15 cellular contexts compared by ENCODE assay signal in the genomic region with DNA sequence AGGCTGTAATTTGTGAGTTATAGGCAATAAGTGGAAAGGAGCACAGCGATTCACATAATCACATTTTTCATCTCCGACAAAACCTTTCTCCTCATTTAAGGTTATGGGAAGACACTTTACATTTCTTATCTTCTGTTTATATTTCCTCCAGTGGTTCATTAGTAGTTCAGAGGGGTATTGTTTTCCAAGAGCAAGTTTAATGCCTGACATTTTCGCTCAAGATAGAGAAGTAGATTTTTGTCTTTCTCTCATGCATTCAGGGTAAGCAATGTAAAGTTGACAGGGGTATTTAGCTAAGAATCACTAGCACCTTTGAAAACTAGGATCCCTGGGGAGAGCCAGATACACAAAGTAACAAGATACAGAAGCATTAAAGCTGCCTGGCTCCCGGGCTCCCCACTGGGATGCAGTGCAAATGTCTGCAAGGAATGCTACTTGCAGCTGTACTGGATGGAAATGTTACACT.
DNase-seq lines count a peak whose midpoint lies in the region; ATAC-seq lines count a peak whose summit lies in the region.
"Had no signal": no experiment of that assay in that cellular context is flagged by ENCODE, and none has a peak within 500 bp of the region (broad histone marks: within the 10 kb centered on the region; RNA-seq: fewer than 3 reads in every experiment).

No MANE protein-coding gene starts in this region.

- no peaks in the 10 kb centered on the region for H3K36me3 Mint-ChIP-seq in activated CD4-positive, alpha-beta memory T cell treated with anti-CD3 and anti-CD28 coated beads for 36 hours

- CTCF ChIA-PET in activated CD4-positive, alpha-beta memory T cell treated with anti-CD3 and anti-CD28 coated beads for 36 hours (lab: Charles Lee), result no interaction called here

- H2AFZ ChIP-seq in mesenchymal stem cell (ENCODE audit: low read depth, low read length), result no peak overlapping the region

- POLR2A ChIA-PET in activated CD4-positive, alpha-beta memory T cell treated with anti-CD3 and anti-CD28 coated beads for 36 hours (lab: Charles Lee), result interaction anchor here (0.6 kb wide), 1 partner anchor 84 kb away, joined by 3 read pairs; no protein-coding TSS in a partner anchor

- H3K4ac ChIP-seq in mesenchymal stem cell (ENCODE audit: low read depth in 1 of 2, low read length in 2 of 2), result no peak overlapping the region

- H3K36me3 ChIP-seq in SJCRH30, result no peaks in the 10 kb centered on the region
- H3K36me3 ChIP-seq in mesenchymal stem cell (ENCODE audit: control insufficient read depth in 1 of 2, insufficient read depth in 2 of 2, low read depth in 1 of 2, low read length in 2 of 2), result no peaks in the 10 kb centered on the region
- H3K36me3 ChIP-seq: gastrocnemius medialis, ovary had no signal

- H3K18ac ChIP-seq in mesenchymal stem cell (ENCODE audit: low read depth in 1 of 2, low read length in 2 of 2), result no peak overlapping the region

- no peaks in the 10 kb centered on the region for H3K4me1 ChIP-seq in SJCRH30
- peaks cover 7% of the 10 kb centered on the region for H3K4me1 ChIP-seq in mesenchymal stem cell (ENCODE audit: control insufficient read depth, insufficient read depth, low read depth, low read length)

- H3K23ac ChIP-seq in mesenchymal stem cell (ENCODE audit: low read length in 2 of 2), result no peak overlapping the region

- H2BK15ac ChIP-seq in mesenchymal stem cell (ENCODE audit: low read depth, poor library complexity, severe bottlenecking), result no peak overlapping the region

- no peak overlapping the region for H2BK120ac ChIP-seq in mesenchymal stem cell (ENCODE audit: low read depth, low read length)

- H3K79me1 ChIP-seq in mesenchymal stem cell (replicated peaks; ENCODE audit: low read length, poor library complexity, severe bottlenecking), result peaks cover 4% of the 10 kb centered on the region

- no peak overlapping the region for H4K8ac ChIP-seq in mesenchymal stem cell (ENCODE audit: low read length)

- H3K9me3 Mint-ChIP-seq in activated CD4-positive, alpha-beta memory T cell treated with anti-CD3 and anti-CD28 coated beads for 36 hours, result no peaks in the 10 kb centered on the region
- H3K9me3 Mint-ChIP-seq: activated T-helper 17 cell treated with anti-CD3 and anti-CD28 coated beads, Interleukin-2, amount 50 U/mL, for 72 hours had no signal

- H3K14ac ChIP-seq in mesenchymal stem cell (ENCODE audit: low read length in 2 of 2), result no peak overlapping the region

- no peak overlapping the region for H4K91ac ChIP-seq in mesenchymal stem cell (ENCODE audit: low read length)

- H3K4me3 ChIP-seq in SJCRH30 (no peak overlapping the region), mesenchymal stem cell (ENCODE audit: insufficient read depth in 1 of 2, low read depth in 1 of 2, low read length in 2 of 2) (no peak overlapping the region)
- H3K4me3 ChIP-seq: gastrocnemius medialis, ovary had no signal

- H3K9me3 ChIP-seq in SJCRH30 (replicated peaks) (no peaks in the 10 kb centered on the region), mesenchymal stem cell (ENCODE audit: control insufficient read depth, low read length) (no peaks in the 10 kb centered on the region)
- H3K9me3 ChIP-seq: gastrocnemius medialis, ovary had no signal

- H3K27me3 ChIP-seq in SJCRH30, result no peaks in the 10 kb centered on the region; the same call in 1 of the 2 replicates
- H3K27me3 ChIP-seq in mesenchymal stem cell (ENCODE audit: control insufficient read depth in 1 of 2, insufficient read depth in 1 of 2, low read length in 2 of 2), result no peaks in the 10 kb centered on the region
- H3K27me3 ChIP-seq: gastrocnemius medialis, ovary had no signal

- H2BK5ac ChIP-seq in mesenchymal stem cell (ENCODE audit: low read depth, low read length, poor library complexity, severe bottlenecking), result no peak overlapping the region

- no peak overlapping the region for H3K4me3 Mint-ChIP-seq in activated CD4-positive, alpha-beta memory T cell treated with anti-CD3 and anti-CD28 coated beads for 36 hours
- H3K4me3 Mint-ChIP-seq: activated T-helper 17 cell treated with anti-CD3 and anti-CD28 coated beads, Interleukin-2, amount 50 U/mL, for 72 hours had no signal

- DNase-seq in DMS153 (lab: John Stamatoyannopoulos, UW) (peak; percentile 8), NCI-H1092 (lab: John Stamatoyannopoulos, UW) (peak; percentile 8), SJCRH30 (peak; percentile 17 to 37), mesenchymal stem cell (peak; percentile 29), pons (ENCODE audit: low spot score) (no peak)
- DNase-seq in activated CD4-positive, alpha-beta memory T cell treated with anti-CD3 and anti-CD28 coated beads for 36 hours, result no peak
- DNase-seq: DMS79 treated with DMSO at 0.1 percent for 48 hours; gastrocnemius medialis; NCI-H1694 treated with DMSO at 0.1 percent for 48 hours; ovary; small intestine; stimulated activated naive CD4-positive, alpha-beta T cell had no signal

- no peak overlapping the region for H3K4me2 ChIP-seq in mesenchymal stem cell (ENCODE audit: low read length, poor library complexity, severe bottlenecking)

- H3K27me3 Mint-ChIP-seq in activated CD4-positive, alpha-beta memory T cell treated with anti-CD3 and anti-CD28 coated beads for 36 hours, result no peaks in the 10 kb centered on the region
- H3K27me3 Mint-ChIP-seq: activated T-helper 17 cell treated with anti-CD3 and anti-CD28 coated beads, Interleukin-2, amount 50 U/mL, for 72 hours had no signal

- H2BK12ac ChIP-seq in mesenchymal stem cell (ENCODE audit: low read length in 2 of 2), result no peak overlapping the region

- H3K27ac Mint-ChIP-seq in activated CD4-positive, alpha-beta memory T cell treated with anti-CD3 and anti-CD28 coated beads for 36 hours, result no peak overlapping the region
- H3K27ac Mint-ChIP-seq: activated T-helper 17 cell treated with anti-CD3 and anti-CD28 coated beads, Interleukin-2, amount 50 U/mL, for 72 hours had no signal

- WGBS in mesenchymal stem cell, result 18% methylated on average over 2 of the region's 4 CpGs

- intact Hi-C loops in activated CD4-positive, alpha-beta memory T cell treated with anti-CD3 and anti-CD28 coated beads for 36 hours (cut with micrococcal nuclease), result no loop called here

- H2AK5ac ChIP-seq in mesenchymal stem cell (ENCODE audit: low read length, severe bottlenecking), result no peak overlapping the region

- H3K9ac ChIP-seq in mesenchymal stem cell (ENCODE audit: low read length), result no peak overlapping the region

- peaks cover 9% of the 10 kb centered on the region for H3K4me1 Mint-ChIP-seq in activated CD4-positive, alpha-beta memory T cell treated with anti-CD3 and anti-CD28 coated beads for 36 hours (ENCODE audit: low read depth)

- H3K27ac ChIP-seq in SJCRH30 (no peak overlapping the region), mesenchymal stem cell (ENCODE audit: low read length, poor library complexity, severe bottlenecking) (peak overlapping the region; percentile 2)
- H3K27ac ChIP-seq: gastrocnemius medialis, ovary had no signal

- no peak for ATAC-seq in HG03469 (IDR thresholded peaks at IDR 0.05; ENCODE audit: unreplicated experiment)
- ATAC-seq in HG02973 (IDR thresholded peaks at IDR 0.05; ENCODE audit: unreplicated experiment), result no peak
- ATAC-seq: activated T-helper 17 cell treated with anti-CD3 and anti-CD28 coated beads, Interleukin-2, amount 50 U/mL, for 72 hours; gastrocnemius medialis had no signal

Comparison
In these comparisons a context has a peak if more than half of its experiments do, and no peak if none do; other contexts are left out.
1. DNase-seq: peak in DMS153 (single experiment), NCI-H1092 (single experiment), SJCRH30 (2 of 2) and mesenchymal stem cell (single experiment); none in pons (single experiment) and activated CD4-positive, alpha-beta memory T cell treated with anti-CD3 and anti-CD28 coated beads for 36 hours (single experiment).